ENCODE assay signal across 28 cellular contexts in the genomic region with DNA sequence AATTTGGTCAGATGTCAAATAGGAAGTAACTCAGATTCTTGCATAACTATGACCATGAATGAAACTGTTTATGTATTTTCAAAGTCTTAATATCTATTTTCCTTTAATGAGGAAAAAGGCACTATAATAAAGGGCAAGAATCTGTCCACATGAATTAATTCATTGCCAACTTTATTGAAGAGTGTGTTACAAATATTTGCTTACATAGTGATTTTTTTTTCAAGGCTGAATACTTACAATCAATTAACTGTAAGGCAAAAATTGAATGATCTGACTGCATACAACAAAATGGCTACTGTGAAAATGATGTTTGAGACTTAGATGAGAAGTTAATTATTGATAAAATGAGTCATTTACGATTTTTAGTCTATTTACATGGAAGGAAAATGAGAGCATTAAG.
"Had no signal": no experiment of that assay in that cellular context is flagged by ENCODE, and none has a peak within 500 bp of the region (broad histone marks: within the 10 kb centered on the region; RNA-seq: fewer than 3 reads in every experiment).

No MANE protein-coding gene starts in this region.

- H3K9me3 ChIP-seq: neutrophil, pancreas, prostate gland, suprapubic skin, testis, tibial artery, upper lobe of right lung, uterus had no signal

- DNase-seq: naive thymus-derived CD8-positive, alpha-beta T cell; nephron progenitor cell; nucleus accumbens; pancreas; right cardiac atrium; spleen; stimulated activated CD4-positive, alpha-beta T cell treated with anti-CD3 and anti-CD28 coated beads, Interleukin-12 subunit alpha, Interleukin-12 subunit beta, amount 100 ng/mL, for 4 hours; stimulated activated CD4-positive, alpha-beta T cell treated with anti-CD3 and anti-CD28 coated beads, Interleukin-1b, Interleukin-23, amount 100 ng/mL, for 48 hours; stimulated activated CD4-positive, alpha-beta T cell treated with anti-CD3 and anti-CD28 coated beads, Interleukin-4, amount 100 ng/mL, for 1 hour; stimulated activated CD4-positive, alpha-beta T cell treated with anti-CD3 and anti-CD28 coated beads, Interleukin-4, amount 100 ng/mL, for 4 hours; stimulated activated CD8-positive, alpha-beta memory T cell treated with anti-CD3 and anti-CD28 coated beads, Interleukin-4, amount 100 ng/mL, for 48 hours; stimulated activated naive CD4-positive, alpha-beta T cell; stimulated activated naive CD8-positive, alpha-beta T cell treated with anti-CD3 and anti-CD28 coated beads, Interleukin-15, amount 100 ng/mL, for 72 hours; stimulated activated naive CD8-positive, alpha-beta T cell treated with anti-CD3 and anti-CD28 coated beads, Interleukin-15, Interleukin-2, amounts not matched to agents 100 U/mL and 50 U/mL, for 24 hours; substantia nigra; testis; tibial artery; transverse colon; upper lobe of right lung; uterus had no signal

- FAIRE-seq: pancreas had no signal

- H3K27ac ChIP-seq: neutrophil, pancreas, prostate gland, skin epidermis, spleen, suprapubic skin, testis, tibial artery, transverse colon, upper lobe of right lung, uterus had no signal

- H3K4me1 ChIP-seq: pancreas, prostate gland, spleen, suprapubic skin, testis, tibial artery, transverse colon, upper lobe of right lung, uterus had no signal

- H3K27me3 ChIP-seq: neutrophil, pancreas, spleen, suprapubic skin, testis, tibial artery, transverse colon, upper lobe of right lung, uterus had no signal

- H3K36me3 ChIP-seq: neutrophil, pancreas, prostate gland, spleen, suprapubic skin, tibial artery, transverse colon, upper lobe of right lung, uterus had no signal

- H3K4me2 ChIP-seq: smooth muscle cell had no signal

- H3K4me3 ChIP-seq: pancreas, prostate gland, skin epidermis, smooth muscle cell, spleen, suprapubic skin, testis, tibial artery, transverse colon, upper lobe of right lung, uterus had no signal

- ATAC-seq: naive thymus-derived CD8-positive, alpha-beta T cell; natural killer cell treated with Interleukin-12 subunit alpha and Interleukin-12 subunit beta and Interleukin-15 and Interleukin-18, amount 100 ng/mL, for 72 hours; pancreas; right cardiac atrium; sciatic nerve; stimulated activated memory B cell treated with anti-CD40 and anti-IgM and Interleukin-4, amounts not matched to agents 10 μg/mL and 1 μg/mL and 100 μg/mL, for 72 hours; stimulated activated naive CD8-positive, alpha-beta T cell treated with anti-CD3 and anti-CD28 coated beads, Interleukin-15, amount 100 ng/mL, for 72 hours; stimulated activated naive CD8-positive, alpha-beta T cell treated with anti-CD3 and anti-CD28 coated beads, Interleukin-15, Interleukin-2, amounts not matched to agents 100 U/mL and 50 U/mL, for 24 hours; upper lobe of right lung had no signal
